ENCODE assay signal across 8 cellular contexts in genomic region chr4:122458625-122459024, GRCh38. TPM values are rescaled to one million over a fixed set of nuclear protein-coding genes. Genes with fewer than 3 reads are reported as not detected.
DNase-seq lines count a peak whose midpoint lies in the region; ATAC-seq and TF ChIP-seq lines count a peak whose summit lies in the region.
"Had no signal": no experiment of that assay in that cellular context is flagged by ENCODE, and none has a peak within 500 bp of the region (broad histone marks: within the 10 kb centered on the region; RNA-seq: fewer than 3 reads in every experiment).

No MANE protein-coding gene starts in this region.

- DNase-seq in SK-N-SH (no peak), DMS 273 (lab: John Stamatoyannopoulos, UW; ENCODE audit: unreplicated experiment) (no peak), osteocyte (ENCODE audit: extremely low spot score, unreplicated experiment) (no peak)
- DNase-seq in stimulated activated CD4-positive, alpha-beta T cell treated with anti-CD3 and anti-CD28 coated beads, Interleukin-4, amount 100 ng/mL, for 24 hours = peak; percentile 69

- H3K9me2 ChIP-seq in SK-N-SH = no peaks in the 10 kb centered on the region

- H2AFZ ChIP-seq in SK-N-SH (ENCODE audit: low read depth) = peak overlapping the region; percentile 63

- H4K20me1 ChIP-seq in SK-N-SH (ENCODE audit: insufficient read depth) = no peaks in the 10 kb centered on the region

- H3K9ac ChIP-seq in SK-N-SH = no peak overlapping the region
- H3K9ac ChIP-seq in duodenal mucosa (ENCODE audit: low read depth in 1 of 2, low read length in 2 of 2) = peak overlapping the region in 1 of 2 donors; percentile 21

- POLR2A ChIA-PET in SK-N-SH (lab: Yijun Ruan, JAX) = no interaction called here

- H3K27ac Mint-ChIP-seq in osteocyte (ENCODE audit: unreplicated experiment) = no peak overlapping the region

- H3K27ac ChIP-seq in SK-N-SH (ENCODE audit: low read depth in 2 of 2, low read length in 1 of 2) = no peak overlapping the region
- H3K27ac ChIP-seq in duodenal mucosa (ENCODE audit: low read depth, low read length) = no peak overlapping the region

- TF ChIP-seq RAD21 in SK-N-SH (IDR thresholded peaks at IDR 0.05; ENCODE audit: low read length) = no peak

- CTCF ChIA-PET in SK-N-SH (lab: Yijun Ruan, JAX) = no interaction called here

- H3K36me3 ChIP-seq in SK-N-SH (replicated peaks in 1 of 2; ENCODE audit: control insufficient read depth in 1 of 2, insufficient read depth in 2 of 2, low read length in 1 of 2) = no peaks in the 10 kb centered on the region
- no peaks in the 10 kb centered on the region for H3K36me3 ChIP-seq in duodenal mucosa (ENCODE audit: control insufficient read depth in 1 of 2, insufficient read depth in 2 of 2, low read length in 2 of 2)

- H3K27me3 Mint-ChIP-seq in osteocyte (ENCODE audit: unreplicated experiment) = peaks cover 19% of the 10 kb centered on the region

- no peaks in the 10 kb centered on the region for H3K9me3 Mint-ChIP-seq in osteocyte (ENCODE audit: unreplicated experiment)

- H3K27me3 ChIP-seq in SK-N-SH (ENCODE audit: insufficient read depth) (no peaks in the 10 kb centered on the region), duodenal mucosa (ENCODE audit: control insufficient read depth in 1 of 2, insufficient read depth in 2 of 2, low read length in 2 of 2) (no peaks in the 10 kb centered on the region)

- H3K4me2 ChIP-seq in SK-N-SH = peak overlapping the region; percentile 69

- TF ChIP-seq CTCF in SK-N-SH (IDR thresholded peaks at IDR 0.05) (no peak), osteocyte (IDR thresholded peaks at IDR 0.05) (no peak)

- H3K4me3 Mint-ChIP-seq in osteocyte (ENCODE audit: unreplicated experiment) = no peak overlapping the region

- no peak for TF ChIP-seq EP300 in SK-N-SH (IDR thresholded peaks at IDR 0.05; ENCODE audit: borderline replicate concordance in 1 of 2, low read depth in 1 of 2, low read length in 1 of 2)

- H3K79me2 ChIP-seq in SK-N-SH (ENCODE audit: insufficient read depth) = no peaks in the 10 kb centered on the region

- ATAC-seq in GM18909 (IDR thresholded peaks at IDR 0.05; ENCODE audit: poor library complexity, unreplicated experiment) (peak; percentile 81), HG03064 (IDR thresholded peaks at IDR 0.05; ENCODE audit: low read depth, unreplicated experiment) (peak; percentile 69)

- H3K36me3 Mint-ChIP-seq in osteocyte (ENCODE audit: unreplicated experiment) = no peaks in the 10 kb centered on the region

- H3F3A ChIP-seq in SK-N-SH (replicated peaks; ENCODE audit: insufficient read depth) = no peaks in the 10 kb centered on the region

- WGBS in SK-N-SH (ENCODE audit: low lambda C conversion rate) = 19% methylated on average over 5 of the region's 5 CpGs

- no peaks in the 10 kb centered on the region for H3K4me1 Mint-ChIP-seq in osteocyte (ENCODE audit: unreplicated experiment)

- H3K9me3 ChIP-seq in SK-N-SH (no peaks in the 10 kb centered on the region), duodenal mucosa (ENCODE audit: control insufficient read depth in 1 of 2, low read length in 2 of 2) (no peaks in the 10 kb centered on the region)

- H3K4me3 ChIP-seq in SK-N-SH (ENCODE audit: low read depth in 2 of 2, low read length in 1 of 2) (peak overlapping the region; percentile 31 to 42), duodenal mucosa (ENCODE audit: low read depth in 1 of 2, low read length in 2 of 2) (peak overlapping the region; percentile 41 to 50)

- H3K4me1 ChIP-seq in SK-N-SH (ENCODE audit: control insufficient read depth in 1 of 2, insufficient read depth in 2 of 2, low read depth in 1 of 2, low read length in 1 of 2) = no peaks in the 10 kb centered on the region; a peak in 1 of 4 replicates
- no peaks in the 10 kb centered on the region for H3K4me1 ChIP-seq in duodenal mucosa (ENCODE audit: control insufficient read depth in 1 of 2, insufficient read depth in 2 of 2, low read length in 2 of 2)

TF ChIP-seq in SK-N-SH, 30 proteins besides CTCF, POLR2A, EP300 and RAD21:
- TF ChIP-seq GATA2 (CRISPR knock-in tag; IDR thresholded peaks at IDR 0.05) (no peak), JUND (IDR thresholded peaks at IDR 0.05) (no peak), SIN3A (IDR thresholded peaks at IDR 0.05; ENCODE audit: borderline replicate concordance, low read depth, low read length) (no peak), EZH2phosphoT487 (IDR thresholded peaks at IDR 0.05; ENCODE audit: borderline replicate concordance, low read depth) (no peak), IRF3 (IDR thresholded peaks at IDR 0.05; ENCODE audit: low read depth, low read length) (no peak), MXI1 (IDR thresholded peaks at IDR 0.05; ENCODE audit: low read depth, low read length) (no peak), NRF1 (IDR thresholded peaks at IDR 0.05; ENCODE audit: low read depth, low read length) (no peak), PBX3 (IDR thresholded peaks at IDR 0.05) (no peak), GABPA (IDR thresholded peaks at IDR 0.05; ENCODE audit: low read depth) (no peak), USF2 (IDR thresholded peaks at IDR 0.05; ENCODE audit: borderline replicate concordance, low read depth, low read length) (no peak), USF1 (IDR thresholded peaks at IDR 0.05; ENCODE audit: borderline replicate concordance, low read depth) (no peak), FOXM1 (IDR thresholded peaks at IDR 0.05; ENCODE audit: low read depth) (no peak), POLR2AphosphoS5 (IDR thresholded peaks at IDR 0.05; ENCODE audit: low read depth, low read length) (no peak), FOXJ3 (CRISPR knock-in tag; IDR thresholded peaks at IDR 0.05) (no peak), TAF1 (IDR thresholded peaks at IDR 0.05; ENCODE audit: borderline replicate concordance, low read depth, low read length) (no peak), REST (IDR thresholded peaks at IDR 0.05; ENCODE audit: low read depth, low read length) (no peak)

RNA-seq across cellular contexts. Expression of gene IL2, which starts 2.1 kb away (rescaled TPM):
- polyA plus RNA-seq in SK-N-SH (2012; rRNA removed) = not detected in 2 replicates
- not detected in 2 replicates for polyA plus RNA-seq in SK-N-SH (2012; cell fraction: cytosol; rRNA removed)
- not detected in 2 replicates for polyA plus RNA-seq in SK-N-SH (2012; cell fraction: nucleus; rRNA removed)
- total RNA-seq in osteocyte = not detected in 2 replicates
- polyA plus RNA-seq: adipose tissue had no signal
